ENCODE assay signal across 24 cellular contexts in the genomic region with DNA sequence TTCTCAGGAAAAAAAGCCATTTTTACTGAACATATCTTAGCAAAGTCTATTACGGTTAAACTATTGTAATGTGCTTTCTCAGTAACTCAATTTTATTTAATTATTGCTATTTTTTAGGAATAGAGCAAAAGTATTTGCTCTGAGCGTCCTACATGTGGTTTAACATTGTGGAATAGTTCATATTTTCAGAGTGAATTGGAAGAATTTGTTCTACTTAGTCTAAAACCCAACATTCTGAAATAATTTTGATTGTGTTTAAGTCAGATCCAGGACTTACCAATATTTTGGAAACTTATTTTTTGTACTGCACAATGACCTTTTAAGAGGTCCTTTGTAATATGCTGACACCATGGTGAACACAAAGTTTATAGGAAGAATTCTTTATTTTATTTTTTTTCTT. TPM values are rescaled to one million over a fixed set of nuclear protein-coding genes. Genes with fewer than 3 reads are reported as not detected.
"Had no signal": no experiment of that assay in that cellular context is flagged by ENCODE, and none has a peak within 500 bp of the region (broad histone marks: within the 10 kb centered on the region; RNA-seq: fewer than 3 reads in every experiment).

No MANE protein-coding gene starts in this region.

- H2AFZ ChIP-seq: PC-9 had no signal

- ATAC-seq: activated T-helper 17 cell treated with anti-CD3 and anti-CD28 coated beads, Interleukin-2, amount 50 U/mL, for 72 hours; T-cell had no signal

- DNase-seq: activated CD4-positive, alpha-beta memory T cell treated with anti-CD3 and anti-CD28 coated beads, Interleukin-2, amount 10 ng/mL, durations not matched to agents 7 days and 5 days; activated CD4-positive, alpha-beta T cell treated with anti-CD3 and anti-CD28 coated beads, Interleukin-2, amount 50 U/mL, for 1 hour; activated CD4-positive, CD25-positive, alpha-beta regulatory T cell; activated gamma-delta T cell; activated naive CD4-positive, alpha-beta T cell treated with anti-CD3 and anti-CD28 coated beads for 36 hours; activated T-cell treated with anti-CD3 and anti-CD28 coated beads for 4 hours; activated T-cell treated with anti-CD3 and anti-CD28 coated beads, Interleukin-2, amount 50 U/mL, for 48 hours; amygdala; brain microvascular endothelial cell; MM.1S; NCI-H1105; NCI-H1436 treated with DMSO at 0.1 percent for 48 hours; NCI-H187; NCI-H2081; NCI-H510A treated with DMSO at 0.1 percent for 48 hours; PC-9; T-cell; T-helper 2 cell; T1000 had no signal

- H3K27me3 ChIP-seq: brain microvascular endothelial cell had no signal

- H3K36me3 ChIP-seq: brain microvascular endothelial cell had no signal

- H3K27ac ChIP-seq: brain microvascular endothelial cell, PC-9, SK-N-MC had no signal

- H3K4me3 ChIP-seq: PC-9, SK-N-MC had no signal

- H3K4me2 ChIP-seq: PC-9 had no signal

RNA-seq across cellular contexts. Expression of a gene that starts 27.2 kb away (rescaled TPM):
- total RNA-seq: activated CD4-positive, alpha-beta memory T cell treated with anti-CD3 and anti-CD28 coated beads, Interleukin-2, amount 10 ng/mL, durations not matched to agents 7 days and 5 days; activated CD8-positive, alpha-beta memory T cell treated with anti-CD3 and anti-CD28 coated beads for 36 hours; activated naive CD4-positive, alpha-beta T cell treated with anti-CD3 and anti-CD28 coated beads for 36 hours; activated T-helper 17 cell treated with anti-CD3 and anti-CD28 coated beads, Interleukin-2, amount 50 U/mL, for 72 hours; T-cell had no signal

RNA-seq across cellular contexts. Expression of a gene that starts 43.3 kb away (rescaled TPM):
- total RNA-seq: activated CD4-positive, alpha-beta memory T cell treated with anti-CD3 and anti-CD28 coated beads, Interleukin-2, amount 10 ng/mL, durations not matched to agents 7 days and 5 days; activated CD8-positive, alpha-beta memory T cell treated with anti-CD3 and anti-CD28 coated beads for 36 hours; activated naive CD4-positive, alpha-beta T cell treated with anti-CD3 and anti-CD28 coated beads for 36 hours; activated T-helper 17 cell treated with anti-CD3 and anti-CD28 coated beads, Interleukin-2, amount 50 U/mL, for 72 hours; cardiac septum; PC-9 had no signal

RNA-seq across cellular contexts. Expression of a gene that starts 59.9 kb away (rescaled TPM):
- total RNA-seq: activated CD4-positive, alpha-beta memory T cell treated with anti-CD3 and anti-CD28 coated beads, Interleukin-2, amount 10 ng/mL, durations not matched to agents 7 days and 5 days; activated CD8-positive, alpha-beta memory T cell treated with anti-CD3 and anti-CD28 coated beads for 36 hours; activated naive CD4-positive, alpha-beta T cell treated with anti-CD3 and anti-CD28 coated beads for 36 hours; activated T-helper 17 cell treated with anti-CD3 and anti-CD28 coated beads, Interleukin-2, amount 50 U/mL, for 72 hours; PC-9; RPMI7951; T-cell had no signal
